22 cellular contexts compared by ENCODE assay signal in the genomic region with DNA sequence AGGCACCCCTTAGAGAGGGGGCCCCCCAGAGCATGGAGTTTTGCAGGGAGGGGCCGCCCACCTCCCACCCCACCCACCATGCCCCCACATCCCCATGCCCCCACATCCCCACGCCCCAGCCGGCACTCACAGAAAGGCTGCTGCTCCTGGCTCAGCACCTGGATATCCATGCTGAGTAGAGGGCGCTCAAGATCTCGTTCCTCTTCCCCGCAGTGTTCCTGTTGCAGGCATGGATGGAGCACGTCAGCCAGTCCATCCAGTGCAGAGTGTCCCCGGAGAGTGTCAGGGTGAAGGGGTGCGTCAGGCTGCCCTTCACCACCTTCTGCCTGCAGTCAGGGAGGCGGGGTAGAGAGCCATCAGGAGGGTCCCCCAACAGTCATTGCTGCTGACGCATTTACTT.
DNase-seq lines count a peak whose midpoint lies in the region; ATAC-seq lines count a peak whose summit lies in the region.
"Had no signal": no experiment of that assay in that cellular context is flagged by ENCODE, and none has a peak within 500 bp of the region (broad histone marks: within the 10 kb centered on the region; RNA-seq: fewer than 3 reads in every experiment).

No MANE protein-coding gene starts in this region.

- H3K9ac ChIP-seq in BLaER1, result no peak overlapping the region

- ATAC-seq in central memory CD8-positive, alpha-beta T cell (replicated peaks; ENCODE audit: extremely low read depth, poor library complexity, severe bottlenecking), result no peak

- no peak overlapping the region for H3K4me3 Mint-ChIP-seq in central memory CD8-positive, alpha-beta T cell
- H3K4me3 Mint-ChIP-seq: CD4-positive, alpha-beta memory T cell; HFFc6; IgD-negative memory B cell had no signal

- H3K27ac Mint-ChIP-seq in central memory CD8-positive, alpha-beta T cell (ENCODE audit: low read depth), result peak overlapping the region; percentile 76
- H3K27ac Mint-ChIP-seq: HFFc6 had no signal

- H3K4me2 ChIP-seq in BLaER1, result peak overlapping the region; percentile 77
- H3K4me2 ChIP-seq: PC-9 had no signal

- H3K4me1 Mint-ChIP-seq in central memory CD8-positive, alpha-beta T cell, result peaks cover 20% of the 10 kb centered on the region

- no peaks in the 10 kb centered on the region for H3K9me3 Mint-ChIP-seq in central memory CD8-positive, alpha-beta T cell
- H3K9me3 Mint-ChIP-seq: CD4-positive, alpha-beta memory T cell; HFFc6; IgD-negative memory B cell had no signal

- peaks cover 85% of the 10 kb centered on the region for H3K36me3 ChIP-seq in BLaER1

- DNase-seq in HuH-7 (ENCODE audit: low spot score), result peak; percentile 63
- no peak for DNase-seq in central memory CD8-positive, alpha-beta T cell (ENCODE audit: low spot score in 2 of 2)
- DNase-seq in iPS-NIHi7 (ENCODE audit: extremely low spot score), result peak; percentile 72
- DNase-seq in ureter (ENCODE audit: low spot score), result no peak
- no peak for DNase-seq in DMS79 treated with DMSO at 0.1 percent for 48 hours (lab: John Stamatoyannopoulos, UW)
- DNase-seq in NCI-H2196 (lab: John Stamatoyannopoulos, UW; ENCODE audit: unreplicated experiment), result no peak
- DNase-seq in KG1 (lab: John Stamatoyannopoulos, UW), result no peak
- DNase-seq: BE2C; CD4-positive, alpha-beta memory T cell; DMS153; GF-D8; HFFc6; NCI-H1092 treated with DMSO at 0.1 percent for 48 hours; NCI-H2081; NCI-H2227 treated with DMSO at 0.1 percent for 48 hours; NCI-H510A treated with DMSO at 0.1 percent for 48 hours; NCI-H82; PC-9 had no signal

- H3K27ac ChIP-seq in BLaER1, result no peak overlapping the region
- H3K27ac ChIP-seq: HL-60, PC-9, RWPE1 had no signal

- peaks cover 11% of the 10 kb centered on the region for H3K36me3 Mint-ChIP-seq in central memory CD8-positive, alpha-beta T cell (ENCODE audit: insufficient read depth)

- no peaks in the 10 kb centered on the region for H3K27me3 Mint-ChIP-seq in central memory CD8-positive, alpha-beta T cell
- H3K27me3 Mint-ChIP-seq: CD4-positive, alpha-beta memory T cell; IgD-negative memory B cell had no signal

- no peak overlapping the region for H3K4me3 ChIP-seq in BLaER1
- H3K4me3 ChIP-seq: PC-9 had no signal

- peaks cover 68% of the 10 kb centered on the region for H3K4me1 ChIP-seq in BLaER1
- H3K4me1 ChIP-seq: BE2C had no signal

- H3K27me3 ChIP-seq in BLaER1, result no peaks in the 10 kb centered on the region
- H3K27me3 ChIP-seq: BE2C had no signal

- peaks cover 99% of the 10 kb centered on the region for H4K20me1 ChIP-seq in BLaER1

- no peaks in the 10 kb centered on the region for H3K9me3 ChIP-seq in BLaER1
- H3K9me3 ChIP-seq: BE2C had no signal

Comparison
In these comparisons a context has a peak if more than half of its experiments do, and no peak if none do; other contexts are left out.
1. DNase-seq: peak in HuH-7 (single experiment) and iPS-NIHi7 (single experiment); none in central memory CD8-positive, alpha-beta T cell (0 of 2), ureter (single experiment), DMS79 treated with DMSO at 0.1 percent for 48 hours (single experiment), NCI-H2196 (single experiment) and KG1 (single experiment).